11 cellular contexts compared by ENCODE assay signal in the genomic region with DNA sequence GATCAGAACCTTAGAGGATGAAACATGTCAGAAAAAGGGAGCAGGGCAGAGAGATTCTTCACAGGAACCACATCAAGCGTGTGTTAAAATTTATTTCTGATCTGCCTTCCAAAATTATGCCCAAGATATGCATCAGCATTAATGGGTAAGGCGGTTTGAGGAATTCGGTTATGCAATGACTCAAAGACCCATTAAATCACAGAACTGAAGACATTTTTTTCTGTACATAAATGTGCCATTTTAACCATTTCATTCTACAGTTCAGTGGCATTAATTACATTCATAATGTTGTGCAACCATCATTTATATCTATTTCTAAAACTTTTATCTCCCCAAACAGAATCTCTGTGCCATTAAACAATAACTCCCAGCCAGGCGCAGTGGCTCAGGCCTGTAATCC. TPM values are rescaled to one million over a fixed set of nuclear protein-coding genes. Genes with fewer than 3 reads are reported as not detected.
DNase-seq lines count a peak whose midpoint lies in the region; ATAC-seq, FAIRE-seq and TF ChIP-seq lines count a peak whose summit lies in the region.
"Had no signal": no experiment of that assay in that cellular context is flagged by ENCODE, and none has a peak within 500 bp of the region (broad histone marks: within the 10 kb centered on the region; RNA-seq: fewer than 3 reads in every experiment).

No MANE protein-coding gene starts in this region.

- TF ChIP-seq EP300 in suprapubic skin (IDR thresholded peaks at IDR 0.05) = no peak

- H3K9me3 ChIP-seq in SJCRH30 (replicated peaks) (no peaks in the 10 kb centered on the region), suprapubic skin (no peaks in the 10 kb centered on the region)

- TF ChIP-seq CTCF in activated CD8-positive, alpha-beta T cell treated with anti-CD3 and anti-CD28 coated beads for 36 hours (IDR thresholded peaks at IDR 0.05) = no peak
- TF ChIP-seq CTCF in fibroblast of pulmonary artery (IDR thresholded peaks at IDR 0.05; ENCODE audit: low read length, missing control alignments) (no peak), suprapubic skin (IDR thresholded peaks at IDR 0.05) (no peak)

- no peak for ATAC-seq in activated CD8-positive, alpha-beta T cell treated with anti-CD3 and anti-CD28 coated beads for 36 hours
- ATAC-seq in activated CD8-positive, alpha-beta T cell treated with anti-CD3 and anti-CD28 coated beads, Interleukin-2, amount 10 ng/mL, durations not matched to agents 7 days and 5 days = no peak
- ATAC-seq in HG03196 (IDR thresholded peaks at IDR 0.05; ENCODE audit: unreplicated experiment) = no peak

- FAIRE-seq in RCC 7860 (lab: Jason Lieb, UNC) = no peak

- H3K27me3 ChIP-seq in SJCRH30 (no peaks in the 10 kb centered on the region), suprapubic skin (no peaks in the 10 kb centered on the region)

- POLR2A ChIA-PET in activated CD8-positive, alpha-beta T cell treated with anti-CD3 and anti-CD28 coated beads for 36 hours (lab: Charles Lee) = no interaction called here
- POLR2A ChIA-PET in activated CD8-positive, alpha-beta T cell treated with anti-CD3 and anti-CD28 coated beads, Interleukin-2, amount 10 ng/mL, durations not matched to agents 7 days and 5 days (lab: Charles Lee) = no interaction called here

- H3K4me3 ChIP-seq in SJCRH30 = no peak overlapping the region
- H3K4me3 ChIP-seq in fibroblast of pulmonary artery (replicated peaks; ENCODE audit: low read depth, low read length) = no peak overlapping the region
- no peak overlapping the region for H3K4me3 ChIP-seq in suprapubic skin

- CTCF ChIA-PET in activated CD8-positive, alpha-beta T cell treated with anti-CD3 and anti-CD28 coated beads for 36 hours (lab: Charles Lee) = no interaction called here
- CTCF ChIA-PET in activated CD8-positive, alpha-beta T cell treated with anti-CD3 and anti-CD28 coated beads, Interleukin-2, amount 10 ng/mL, durations not matched to agents 7 days and 5 days (lab: Charles Lee) = no interaction called here

- peaks cover 19% of the 10 kb centered on the region for H3K36me3 Mint-ChIP-seq in activated CD8-positive, alpha-beta T cell treated with anti-CD3 and anti-CD28 coated beads for 36 hours (ENCODE audit: low read depth)
- H3K36me3 Mint-ChIP-seq in activated CD8-positive, alpha-beta T cell treated with anti-CD3 and anti-CD28 coated beads, Interleukin-2, amount 10 ng/mL, durations not matched to agents 7 days and 5 days (ENCODE audit: low read depth) = peaks cover 13% of the 10 kb centered on the region

- H3K9me3 Mint-ChIP-seq in activated CD8-positive, alpha-beta T cell treated with anti-CD3 and anti-CD28 coated beads for 36 hours = no peaks in the 10 kb centered on the region
- H3K9me3 Mint-ChIP-seq in activated CD8-positive, alpha-beta T cell treated with anti-CD3 and anti-CD28 coated beads, Interleukin-2, amount 10 ng/mL, durations not matched to agents 7 days and 5 days (ENCODE audit: insufficient read depth) = no peaks in the 10 kb centered on the region

- no peaks in the 10 kb centered on the region for H3K27me3 Mint-ChIP-seq in activated CD8-positive, alpha-beta T cell treated with anti-CD3 and anti-CD28 coated beads for 36 hours
- no peaks in the 10 kb centered on the region for H3K27me3 Mint-ChIP-seq in activated CD8-positive, alpha-beta T cell treated with anti-CD3 and anti-CD28 coated beads, Interleukin-2, amount 10 ng/mL, durations not matched to agents 7 days and 5 days (ENCODE audit: low read depth)

- peak overlapping the region; percentile 59 for H3K27ac Mint-ChIP-seq in activated CD8-positive, alpha-beta T cell treated with anti-CD3 and anti-CD28 coated beads for 36 hours
- H3K27ac Mint-ChIP-seq in activated CD8-positive, alpha-beta T cell treated with anti-CD3 and anti-CD28 coated beads, Interleukin-2, amount 10 ng/mL, durations not matched to agents 7 days and 5 days = no peak overlapping the region

- 49% methylated on average over 4 of the region's 4 CpGs for WGBS in suprapubic skin

- no peak for TF ChIP-seq POLR2A in suprapubic skin (IDR thresholded peaks at IDR 0.05)

- intact Hi-C loops in activated CD8-positive, alpha-beta T cell treated with anti-CD3 and anti-CD28 coated beads for 36 hours (cut with micrococcal nuclease) = no loop called here

- peaks cover 10% of the 10 kb centered on the region for H3K4me1 ChIP-seq in SJCRH30
- peaks cover 32% of the 10 kb centered on the region for H3K4me1 ChIP-seq in suprapubic skin

- H3K36me3 ChIP-seq in SJCRH30 = no peaks in the 10 kb centered on the region
- H3K36me3 ChIP-seq in suprapubic skin = no peaks in the 10 kb centered on the region

- no peak for DNase-seq in activated CD8-positive, alpha-beta T cell treated with anti-CD3 and anti-CD28 coated beads for 36 hours
- no peak for DNase-seq in activated CD8-positive, alpha-beta T cell treated with anti-CD3 and anti-CD28 coated beads, Interleukin-2, amount 10 ng/mL, durations not matched to agents 7 days and 5 days
- DNase-seq in SJCRH30 (no peak), fibroblast of pulmonary artery (ENCODE audit: low read depth) (peak; percentile 17), suprapubic skin (ENCODE audit: low spot score in 2 of 2) (no peak), RCC 7860 (ENCODE audit: low spot score) (no peak), NCI-H345 treated with DMSO at 0.1 percent for 48 hours (lab: John Stamatoyannopoulos, UW; ENCODE audit: unreplicated experiment) (no peak)
- DNase-seq: H9, midbrain, NCI-H524 had no signal

- peaks cover 48% of the 10 kb centered on the region for H3K4me1 Mint-ChIP-seq in activated CD8-positive, alpha-beta T cell treated with anti-CD3 and anti-CD28 coated beads for 36 hours (ENCODE audit: low read depth)
- peaks cover 15% of the 10 kb centered on the region for H3K4me1 Mint-ChIP-seq in activated CD8-positive, alpha-beta T cell treated with anti-CD3 and anti-CD28 coated beads, Interleukin-2, amount 10 ng/mL, durations not matched to agents 7 days and 5 days (ENCODE audit: low read depth)

- H3K27ac ChIP-seq in SJCRH30 = peak overlapping the region; percentile 75
- H3K27ac ChIP-seq in suprapubic skin = peak overlapping the region; percentile 9

- H3K4me3 Mint-ChIP-seq in activated CD8-positive, alpha-beta T cell treated with anti-CD3 and anti-CD28 coated beads for 36 hours = no peak overlapping the region
- no peak overlapping the region for H3K4me3 Mint-ChIP-seq in activated CD8-positive, alpha-beta T cell treated with anti-CD3 and anti-CD28 coated beads, Interleukin-2, amount 10 ng/mL, durations not matched to agents 7 days and 5 days
- H3K4me3 Mint-ChIP-seq: H9 had no signal

RNA-seq across cellular contexts. Expression of a gene that starts 43.4 kb away (rescaled TPM):
- 10 to 100 TPM; 23.5 to 25.1 TPM for total RNA-seq in activated CD8-positive, alpha-beta T cell treated with anti-CD3 and anti-CD28 coated beads for 36 hours
- 10 to 100 TPM; 26.9 to 30.4 TPM for total RNA-seq in activated CD8-positive, alpha-beta T cell treated with anti-CD3 and anti-CD28 coated beads, Interleukin-2, amount 10 ng/mL, durations not matched to agents 7 days and 5 days
- total RNA-seq in SJCRH30 (2014; rRNA removed; shearing (Covaris generic)) = 15.2 and 17.7 TPM in 2 replicates
- total RNA-seq in suprapubic skin = 10 to 100 TPM; 20.2 to 26.2 (median 24.3) TPM

RNA-seq across cellular contexts. Expression of a gene that starts 43.6 kb away (rescaled TPM):
- 10 to 100 TPM; 16.0 TPM for total RNA-seq in activated CD8-positive, alpha-beta T cell treated with anti-CD3 and anti-CD28 coated beads for 36 hours
- total RNA-seq in activated CD8-positive, alpha-beta T cell treated with anti-CD3 and anti-CD28 coated beads, Interleukin-2, amount 10 ng/mL, durations not matched to agents 7 days and 5 days = 10 to 100 TPM; 10.4 to 12.3 TPM
- 22.8 and 23.5 TPM in 2 replicates for total RNA-seq in SJCRH30 (2014; rRNA removed; shearing (Covaris generic))
- total RNA-seq in suprapubic skin = 10 to 100 TPM in 3 of 4 donors, 1 to 10 TPM in 1; 9.9 to 15.0 (median 12.1) TPM
